ENCODE assay signal across 18 cellular contexts in genomic region chr1:47235280-47235679, GRCh38. TPM values are rescaled to one million over a fixed set of nuclear protein-coding genes. Genes with fewer than 3 reads are reported as not detected.
DNase-seq lines count a peak whose midpoint lies in the region; ATAC-seq, FAIRE-seq and TF ChIP-seq lines count a peak whose summit lies in the region.
"Had no signal": no experiment of that assay in that cellular context is flagged by ENCODE, and none has a peak within 500 bp of the region (broad histone marks: within the 10 kb centered on the region; RNA-seq: fewer than 3 reads in every experiment).

No MANE protein-coding gene starts in this region.

- no peak overlapping the region for H3K18ac ChIP-seq in trophoblast cell (ENCODE audit: low read length)

- H3K23ac ChIP-seq in trophoblast cell (ENCODE audit: low read length), result no peak overlapping the region

- CTCF ChIA-PET in HEK293T (lab: Yijun Ruan, JAX), result no interaction called here

- H3K9me3 ChIP-seq in trophoblast cell (ENCODE audit: insufficient read depth, low read depth, low read length), result peaks cover 4% of the 10 kb centered on the region
- H3K9me3 ChIP-seq: testis had no signal

- H3K36me3 ChIP-seq in trophoblast cell (ENCODE audit: control insufficient read depth in 1 of 2, insufficient read depth in 2 of 2, low read length in 2 of 2), result no peaks in the 10 kb centered on the region

- WGBS in trophoblast cell (ENCODE audit: extremely low coverage, insufficient coverage, insufficient read length), result no CpG with 5 or more reads among the region's 19 CpGs

- no peak overlapping the region for H2BK120ac ChIP-seq in trophoblast cell (ENCODE audit: insufficient read depth, low read length, poor library complexity)

- DNase-seq in CD1c-positive myeloid dendritic cell (ENCODE audit: extremely low spot score) (peak; percentile 20), anterior cingulate cortex (lab: John Stamatoyannopoulos, UW) (peak in 38 of 58 donors; percentile 6 to 68 (median 36)), islet precursor cell (peak; percentile 73), trophoblast cell (no peak), RCC 7860 (ENCODE audit: low spot score) (no peak), GM13976 (ENCODE audit: low spot score) (no peak), HEK293T (ENCODE audit: extremely low spot score) (no peak)
- DNase-seq: ACHN; activated B cell treated with CpG ODN at 0.5 μM for 24 hours; activated naive CD8-positive, alpha-beta T cell treated with anti-CD3 and anti-CD28 coated beads for 36 hours; Calu3; MV-4-11; NCI-H2171; NK-92 treated with Interleukin-12 subunit alpha and Interleukin-12 subunit beta, amount 100 ng/mL, for 24 hours; testis had no signal

- peaks cover 45% of the 10 kb centered on the region for H3K27me3 ChIP-seq in trophoblast cell (ENCODE audit: insufficient read depth, low read length)
- H3K27me3 ChIP-seq: testis had no signal

- TF ChIP-seq CTCF in GM13976 (IDR thresholded peaks at IDR 0.05; ENCODE audit: borderline replicate concordance, control extremely low read depth, extremely low read depth, insufficient read depth, missing control alignments), result no peak

- no peak overlapping the region for H4K91ac ChIP-seq in trophoblast cell (ENCODE audit: low read depth, low read length)

- no peak overlapping the region for H3K4me3 ChIP-seq in trophoblast cell (ENCODE audit: low read depth, low read length)
- H3K4me3 ChIP-seq: SK-N-MC, testis had no signal

- no peak overlapping the region for H2BK5ac ChIP-seq in trophoblast cell (ENCODE audit: low read depth, low read length, poor library complexity)

- H3K79me2 ChIP-seq in trophoblast cell (ENCODE audit: control insufficient read depth, insufficient read depth, low read length, poor library complexity), result no peaks in the 10 kb centered on the region

- no peak overlapping the region for H2AK5ac ChIP-seq in trophoblast cell (ENCODE audit: low read length)

- ATAC-seq in HG03039 (IDR thresholded peaks at IDR 0.05; ENCODE audit: unreplicated experiment), result no peak
- ATAC-seq: natural killer cell treated with Interleukin-12 subunit alpha and Interleukin-12 subunit beta and Interleukin-15 and Interleukin-18, amount 100 ng/mL, for 72 hours had no signal

- no peak overlapping the region for H3K27ac ChIP-seq in trophoblast cell (ENCODE audit: low read depth, low read length)
- H3K27ac ChIP-seq: SK-N-MC, testis had no signal

- in situ Hi-C loops in GM13976 (cut with MboI; ENCODE audit: low sequenced_read_pairs, unreplicated experiment), result no loop called here

- H4K12ac ChIP-seq in trophoblast cell (ENCODE audit: low read depth, low read length), result no peak overlapping the region

- no peak overlapping the region for H4K8ac ChIP-seq in trophoblast cell (ENCODE audit: low read depth, low read length)

- H3K9ac ChIP-seq in trophoblast cell (ENCODE audit: low read length), result no peak overlapping the region

- H2BK12ac ChIP-seq in trophoblast cell (ENCODE audit: low read length), result no peak overlapping the region

- no peak overlapping the region for H3K14ac ChIP-seq in trophoblast cell (ENCODE audit: low read length)

- no peak overlapping the region for H2AFZ ChIP-seq in trophoblast cell (ENCODE audit: insufficient read depth, low read length, poor library complexity)

- no peak for FAIRE-seq in RCC 7860 (lab: Jason Lieb, UNC)

- H3K4me2 ChIP-seq in trophoblast cell (ENCODE audit: low read length), result peak overlapping the region; percentile 38

- POLR2A ChIA-PET in HEK293T (lab: Yijun Ruan, JAX), result no interaction called here

- no peak overlapping the region for H3K4ac ChIP-seq in trophoblast cell (ENCODE audit: low read depth, low read length)

- peaks cover 5 to 10% of the 10 kb centered on the region in 2 experiments for H3K4me1 ChIP-seq in trophoblast cell (ENCODE audit: control insufficient read depth in 1 of 2, insufficient read depth in 2 of 2, low read length in 2 of 2)

- no peaks in the 10 kb centered on the region for H3K79me1 ChIP-seq in trophoblast cell (ENCODE audit: low read length)

TF ChIP-seq in HEK293T, 16 proteins besides CTCF, POLR2A, EP300 and RAD21:
- TF ChIP-seq NFRKB (IDR thresholded peaks at IDR 0.05), result no peak
- TF ChIP-seq BHLHE40 (IDR thresholded peaks at IDR 0.05; ENCODE audit: borderline replicate concordance), result no peak
- no peak for TF ChIP-seq L3MBTL2 (conservative IDR thresholded peaks at IDR 0.05)
- TF ChIP-seq PKNOX1 (IDR thresholded peaks at IDR 0.05), result no peak
- TF ChIP-seq TARDBP (IDR thresholded peaks at IDR 0.05), result no peak
- TF ChIP-seq FOXK2 (IDR thresholded peaks at IDR 0.05), result no peak
- TF ChIP-seq SP1 (IDR thresholded peaks at IDR 0.05), result no peak
- no peak for TF ChIP-seq LEF1 (IDR thresholded peaks at IDR 0.05; ENCODE audit: borderline replicate concordance)
- no peak for TF ChIP-seq FOXA1 (IDR thresholded peaks at IDR 0.05)
- no peak for TF ChIP-seq SUZ12 (IDR thresholded peaks at IDR 0.05)
- TF ChIP-seq ELF4 (IDR thresholded peaks at IDR 0.05), result no peak

RNA-seq across cellular contexts. Expression of gene TAL1, which starts 3.3 kb away (rescaled TPM):
- polyA plus RNA-seq in trophoblast cell (2013), result 0.01 TPM in 1 of 2 replicates, not detected in the other

RNA-seq across cellular contexts. Expression of gene PDZK1IP1, which starts 45.4 kb away (rescaled TPM):
- not detected in 2 replicates for polyA plus RNA-seq in trophoblast cell (2013)

Comparison
In these comparisons a context has a peak if more than half of its experiments do, and no peak if none do; other contexts are left out.
1. DNase-seq: peak in CD1c-positive myeloid dendritic cell (single experiment), anterior cingulate cortex (38 of 58) and islet precursor cell (single experiment); none in trophoblast cell (0 of 2), RCC 7860 (single experiment), GM13976 (single experiment) and HEK293T (single experiment).